In genomic region chr15:67479781-67480180, GRCh38 we compare ENCODE assay signal across 1 cellular context.
TF ChIP-seq lines count a peak whose summit lies in the region.

No MANE protein-coding gene starts in this region.

TF ChIP-seq in endothelial cell of umbilical vein, 7 proteins besides CTCF, POLR2A, EP300 and RAD21 (continued from another document):
- no peak for TF ChIP-seq EZH2 (IDR thresholded peaks at IDR 0.05; ENCODE audit: borderline replicate concordance, low read depth, low read length, severe bottlenecking)
- no peak for TF ChIP-seq POLR2AphosphoS5 (IDR thresholded peaks at IDR 0.05; ENCODE audit: insufficient read depth, low read depth, low read length)
- TF ChIP-seq, protein P1, sequence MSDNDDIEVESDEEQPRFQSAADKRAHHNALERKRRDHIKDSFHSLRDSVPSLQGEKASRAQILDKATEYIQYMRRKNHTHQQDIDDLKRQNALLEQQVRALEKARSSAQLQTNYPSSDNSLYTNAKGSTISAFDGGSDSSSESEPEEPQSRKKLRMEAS (IDR thresholded peaks at IDR 0.05; ENCODE audit: insufficient read depth, insufficient read length), result no peak
- TF ChIP-seq GATA2 (IDR thresholded peaks at IDR 0.05; ENCODE audit: insufficient read depth, insufficient read length, low read depth, low read length), result no peak
